ENCODE assay signal across 1 cellular context in the genomic region with DNA sequence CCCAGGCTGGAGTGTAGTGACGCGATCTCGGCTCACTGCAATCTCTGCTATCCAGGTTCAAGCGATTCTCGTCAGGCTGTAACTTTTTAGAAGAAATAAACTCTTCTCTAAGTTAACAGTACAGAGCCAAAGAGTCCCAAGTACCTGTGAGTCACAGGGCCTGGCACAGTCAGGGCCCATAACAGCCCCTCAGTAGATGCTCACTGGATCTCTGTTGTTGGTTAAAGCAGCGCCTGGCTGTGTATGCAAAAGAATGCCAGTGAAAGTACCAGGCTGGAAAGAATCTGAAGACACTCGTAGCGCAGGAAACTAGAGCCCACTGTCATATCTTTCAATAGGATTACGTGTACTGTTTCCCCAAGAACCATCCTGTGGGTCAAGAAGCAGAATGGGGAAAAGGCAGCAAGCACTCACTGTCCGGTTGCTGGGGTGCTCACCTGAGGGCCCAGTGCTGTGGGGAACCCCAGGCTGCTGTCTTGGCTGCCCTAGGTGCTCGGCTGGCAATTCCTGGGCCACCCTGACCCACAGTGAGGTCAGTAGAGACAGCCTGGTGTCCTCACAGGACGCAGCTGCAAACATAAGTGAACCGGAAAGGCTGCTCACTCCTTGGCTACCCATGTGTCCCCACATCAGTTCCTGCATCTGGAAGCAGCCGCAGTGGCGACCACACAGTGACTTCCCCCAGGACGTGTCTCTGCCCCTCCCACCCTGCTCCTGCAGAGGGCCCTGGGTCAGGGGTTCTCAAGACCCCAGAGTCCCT.
TF ChIP-seq lines count a peak whose summit lies in the region.

No MANE protein-coding gene starts in this region.

TF ChIP-seq in GM12878, 131 proteins besides CTCF, POLR2A, EP300 and RAD21 (continues in another document):
- TF ChIP-seq BCL11A (IDR thresholded peaks at IDR 0.05; ENCODE audit: low read depth, low read length) (no peak), ZBTB11 (CRISPR knock-in tag; IDR thresholded peaks at IDR 0.05) (no peak), HCFC1 (IDR thresholded peaks at IDR 0.05; ENCODE audit: low read length) (0 out of 2 replicates have a peak, but pooled peaks have one; percentile 22), BHLHE40 (IDR thresholded peaks at IDR 0.05; ENCODE audit: borderline replicate concordance in 1 of 2, low read depth in 2 of 2, low read length in 1 of 2) (peak in 1 of 2 experiments; percentile 35; a peak in 2 of 4 replicates), POLR2AphosphoS2 (IDR thresholded peaks at IDR 0.05; ENCODE audit: low read depth, low read length) (peak; percentile 44; the same call in 1 of the 2 replicates), HSF1 (IDR thresholded peaks at IDR 0.05; ENCODE audit: low read depth, low read length) (no peak), TARDBP (IDR thresholded peaks at IDR 0.05; ENCODE audit: borderline replicate concordance) (no peak), MYB (IDR thresholded peaks at IDR 0.05; ENCODE audit: borderline replicate concordance, low read depth, low read length) (no peak), MEF2A (IDR thresholded peaks at IDR 0.05; ENCODE audit: insufficient read depth, low read depth, low read length) (no peak), NBN (IDR thresholded peaks at IDR 0.05) (no peak), CHD2 (IDR thresholded peaks at IDR 0.05; ENCODE audit: borderline replicate concordance, low read depth, low read length) (no peak), ZNF217 (IDR thresholded peaks at IDR 0.05) (no peak), CREM (IDR thresholded peaks at IDR 0.05; ENCODE audit: low read depth) (0 out of 2 replicates have a peak, but pooled peaks have one; percentile 46), RUNX3 (IDR thresholded peaks at IDR 0.05; ENCODE audit: low read length) (no peak), IRF4 (IDR thresholded peaks at IDR 0.05; ENCODE audit: low read depth, low read length) (no peak), TCF7 (IDR thresholded peaks at IDR 0.05; ENCODE audit: borderline replicate concordance) (no peak), CBX5 (IDR thresholded peaks at IDR 0.05; ENCODE audit: low read depth) (no peak), ATF2 (IDR thresholded peaks at IDR 0.05; ENCODE audit: low read length) (no peak), ESRRA (IDR thresholded peaks at IDR 0.05; ENCODE audit: low read length) (no peak), ASH2L (IDR thresholded peaks at IDR 0.05; ENCODE audit: borderline replicate concordance, low read depth) (no peak), CEBPZ (IDR thresholded peaks at IDR 0.05; ENCODE audit: low read depth, low read length) (no peak)
- TF ChIP-seq, protein P1, sequence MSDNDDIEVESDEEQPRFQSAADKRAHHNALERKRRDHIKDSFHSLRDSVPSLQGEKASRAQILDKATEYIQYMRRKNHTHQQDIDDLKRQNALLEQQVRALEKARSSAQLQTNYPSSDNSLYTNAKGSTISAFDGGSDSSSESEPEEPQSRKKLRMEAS (IDR thresholded peaks at IDR 0.05; ENCODE audit: low read depth, low read length), result no peak
- TF ChIP-seq, protein P2, sequence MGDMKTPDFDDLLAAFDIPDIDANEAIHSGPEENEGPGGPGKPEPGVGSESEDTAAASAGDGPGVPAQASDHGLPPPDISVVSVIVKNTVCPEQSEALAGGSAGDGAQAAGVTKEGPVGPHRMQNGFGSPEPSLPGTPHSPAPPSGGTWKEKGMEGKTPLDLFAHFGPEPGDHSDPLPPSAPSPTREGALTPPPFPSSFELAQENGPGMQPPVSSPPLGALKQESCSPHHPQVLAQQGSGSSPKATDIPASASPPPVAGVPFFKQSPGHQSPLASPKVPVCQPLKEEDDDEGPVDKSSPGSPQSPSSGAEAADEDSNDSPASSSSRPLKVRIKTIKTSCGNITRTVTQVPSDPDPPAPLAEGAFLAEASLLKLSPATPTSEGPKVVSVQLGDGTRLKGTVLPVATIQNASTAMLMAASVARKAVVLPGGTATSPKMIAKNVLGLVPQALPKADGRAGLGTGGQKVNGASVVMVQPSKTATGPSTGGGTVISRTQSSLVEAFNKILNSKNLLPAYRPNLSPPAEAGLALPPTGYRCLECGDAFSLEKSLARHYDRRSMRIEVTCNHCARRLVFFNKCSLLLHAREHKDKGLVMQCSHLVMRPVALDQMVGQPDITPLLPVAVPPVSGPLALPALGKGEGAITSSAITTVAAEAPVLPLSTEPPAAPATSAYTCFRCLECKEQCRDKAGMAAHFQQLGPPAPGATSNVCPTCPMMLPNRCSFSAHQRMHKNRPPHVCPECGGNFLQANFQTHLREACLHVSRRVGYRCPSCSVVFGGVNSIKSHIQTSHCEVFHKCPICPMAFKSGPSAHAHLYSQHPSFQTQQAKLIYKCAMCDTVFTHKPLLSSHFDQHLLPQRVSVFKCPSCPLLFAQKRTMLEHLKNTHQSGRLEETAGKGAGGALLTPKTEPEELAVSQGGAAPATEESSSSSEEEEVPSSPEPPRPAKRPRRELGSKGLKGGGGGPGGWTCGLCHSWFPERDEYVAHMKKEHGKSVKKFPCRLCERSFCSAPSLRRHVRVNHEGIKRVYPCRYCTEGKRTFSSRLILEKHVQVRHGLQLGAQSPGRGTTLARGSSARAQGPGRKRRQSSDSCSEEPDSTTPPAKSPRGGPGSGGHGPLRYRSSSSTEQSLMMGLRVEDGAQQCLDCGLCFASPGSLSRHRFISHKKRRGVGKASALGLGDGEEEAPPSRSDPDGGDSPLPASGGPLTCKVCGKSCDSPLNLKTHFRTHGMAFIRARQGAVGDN (IDR thresholded peaks at IDR 0.05), result 0 out of 2 replicates have a peak, but pooled peaks have one; percentile 38
- TF ChIP-seq, protein P3, sequence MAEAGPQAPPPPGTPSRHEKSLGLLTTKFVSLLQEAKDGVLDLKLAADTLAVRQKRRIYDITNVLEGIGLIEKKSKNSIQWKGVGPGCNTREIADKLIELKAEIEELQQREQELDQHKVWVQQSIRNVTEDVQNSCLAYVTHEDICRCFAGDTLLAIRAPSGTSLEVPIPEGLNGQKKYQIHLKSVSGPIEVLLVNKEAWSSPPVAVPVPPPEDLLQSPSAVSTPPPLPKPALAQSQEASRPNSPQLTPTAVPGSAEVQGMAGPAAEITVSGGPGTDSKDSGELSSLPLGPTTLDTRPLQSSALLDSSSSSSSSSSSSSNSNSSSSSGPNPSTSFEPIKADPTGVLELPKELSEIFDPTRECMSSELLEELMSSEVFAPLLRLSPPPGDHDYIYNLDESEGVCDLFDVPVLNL (IDR thresholded peaks at IDR 0.05; ENCODE audit: low read depth, low read length), result no peak
- TF ChIP-seq, protein P4, sequence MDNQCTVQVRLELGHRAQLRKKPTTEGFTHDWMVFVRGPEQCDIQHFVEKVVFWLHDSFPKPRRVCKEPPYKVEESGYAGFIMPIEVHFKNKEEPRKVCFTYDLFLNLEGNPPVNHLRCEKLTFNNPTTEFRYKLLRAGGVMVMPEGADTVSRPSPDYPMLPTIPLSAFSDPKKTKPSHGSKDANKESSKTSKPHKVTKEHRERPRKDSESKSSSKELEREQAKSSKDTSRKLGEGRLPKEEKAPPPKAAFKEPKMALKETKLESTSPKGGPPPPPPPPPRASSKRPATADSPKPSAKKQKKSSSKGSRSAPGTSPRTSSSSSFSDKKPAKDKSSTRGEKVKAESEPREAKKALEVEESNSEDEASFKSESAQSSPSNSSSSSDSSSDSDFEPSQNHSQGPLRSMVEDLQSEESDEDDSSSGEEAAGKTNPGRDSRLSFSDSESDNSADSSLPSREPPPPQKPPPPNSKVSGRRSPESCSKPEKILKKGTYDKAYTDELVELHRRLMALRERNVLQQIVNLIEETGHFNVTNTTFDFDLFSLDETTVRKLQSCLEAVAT (IDR thresholded peaks at IDR 0.05), result no peak
- TF ChIP-seq, protein P5, sequence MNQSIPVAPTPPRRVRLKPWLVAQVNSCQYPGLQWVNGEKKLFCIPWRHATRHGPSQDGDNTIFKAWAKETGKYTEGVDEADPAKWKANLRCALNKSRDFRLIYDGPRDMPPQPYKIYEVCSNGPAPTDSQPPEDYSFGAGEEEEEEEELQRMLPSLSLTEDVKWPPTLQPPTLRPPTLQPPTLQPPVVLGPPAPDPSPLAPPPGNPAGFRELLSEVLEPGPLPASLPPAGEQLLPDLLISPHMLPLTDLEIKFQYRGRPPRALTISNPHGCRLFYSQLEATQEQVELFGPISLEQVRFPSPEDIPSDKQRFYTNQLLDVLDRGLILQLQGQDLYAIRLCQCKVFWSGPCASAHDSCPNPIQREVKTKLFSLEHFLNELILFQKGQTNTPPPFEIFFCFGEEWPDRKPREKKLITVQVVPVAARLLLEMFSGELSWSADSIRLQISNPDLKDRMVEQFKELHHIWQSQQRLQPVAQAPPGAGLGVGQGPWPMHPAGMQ (IDR thresholded peaks at IDR 0.05; ENCODE audit: borderline replicate concordance), result no peak
